13 cellular contexts compared by ENCODE assay signal in the genomic region with DNA sequence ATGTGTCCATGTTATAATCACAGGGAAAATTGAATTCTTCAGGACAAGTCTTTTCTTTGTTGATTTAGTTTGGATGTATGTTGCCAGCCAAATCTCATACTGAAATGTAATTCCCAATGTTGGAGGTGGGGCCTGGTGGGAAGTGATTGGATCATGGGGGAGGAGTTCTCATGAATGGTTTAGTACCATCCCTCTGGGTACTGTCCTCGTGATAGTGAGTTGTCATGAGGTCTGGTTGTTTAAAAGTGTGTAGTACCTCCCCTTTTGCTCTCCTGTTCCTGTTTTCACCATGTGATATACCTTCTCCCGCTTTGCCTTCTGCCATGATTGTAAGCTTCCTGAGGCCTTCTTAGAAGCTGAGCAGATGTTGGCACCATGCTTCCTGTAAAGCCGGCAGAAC.
"Had no signal": no experiment of that assay in that cellular context is flagged by ENCODE, and none has a peak within 500 bp of the region (broad histone marks: within the 10 kb centered on the region; RNA-seq: fewer than 3 reads in every experiment).

No MANE protein-coding gene starts in this region.

- H3K36me3 Mint-ChIP-seq: naive B cell had no signal

- H3K9me3 ChIP-seq: right lobe of liver, suprapubic skin, vagina had no signal

- H3K4me3 ChIP-seq: right lobe of liver, suprapubic skin, vagina had no signal

- H3K36me3 ChIP-seq: brain microvascular endothelial cell, right lobe of liver, suprapubic skin, vagina had no signal

- H3K27ac ChIP-seq: suprapubic skin, vagina had no signal

- H3K27me3 ChIP-seq: brain microvascular endothelial cell, right lobe of liver, suprapubic skin, vagina had no signal

- DNase-seq: activated CD4-positive, CD25-positive, alpha-beta regulatory T cell; activated naive CD4-positive, alpha-beta T cell treated with anti-CD3 and anti-CD28 coated beads, Interleukin-2, amount 50 U/mL, for 16 hours; activated T-cell treated with anti-CD3 and anti-CD28 coated beads, Interleukin-2, amount 50 U/mL, for 1 hour; brain microvascular endothelial cell; cerebellar nuclear complex; foreskin melanocyte; naive B cell; posterior cingulate gyrus; right lobe of liver; stimulated activated CD4-positive, alpha-beta T cell treated with anti-CD3 and anti-CD28 coated beads, Interleukin-12 subunit alpha, Interleukin-12 subunit beta, amount 100 ng/mL, for 4 hours; stimulated activated naive CD4-positive, alpha-beta T cell had no signal

- H3K9me3 Mint-ChIP-seq: naive B cell had no signal

- H3K27ac Mint-ChIP-seq: naive B cell had no signal

- H3K4me3 Mint-ChIP-seq: naive B cell had no signal
